Comparison of ENCODE assay signal across 9 cellular contexts in the genomic region with DNA sequence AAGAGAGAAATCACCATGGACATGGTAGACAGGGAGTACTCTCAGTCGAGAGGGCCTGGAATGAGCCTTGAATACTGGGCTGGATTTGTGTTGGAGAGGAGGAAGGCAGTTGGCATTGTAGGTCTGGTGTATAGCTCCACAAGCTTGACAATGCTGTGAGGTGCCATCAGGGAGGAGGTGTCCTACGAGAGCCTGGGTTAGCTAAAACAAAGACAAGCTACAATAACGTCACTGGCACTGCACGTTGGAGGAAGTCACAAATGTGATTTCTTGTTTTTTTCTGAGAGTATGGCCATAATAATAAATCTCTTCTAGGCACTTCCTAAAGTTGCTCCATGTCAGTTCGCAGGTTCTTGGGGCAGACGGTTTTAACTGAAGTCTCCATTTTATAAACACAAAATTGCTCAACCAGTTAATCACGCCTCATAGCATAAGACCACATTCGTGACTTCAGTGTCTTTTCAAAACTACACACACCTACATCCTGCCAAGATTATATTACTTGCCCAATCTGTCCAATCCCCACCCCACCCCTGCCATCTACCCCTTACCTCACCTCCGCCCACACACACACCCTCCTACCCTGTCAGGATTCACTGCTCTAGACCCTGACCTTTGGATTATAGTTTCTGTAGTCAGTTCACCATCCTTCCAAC. TPM values are rescaled to one million over a fixed set of nuclear protein-coding genes. Genes with fewer than 3 reads are reported as not detected.
A peak's percentile ranks its signal among the peaks of the same experiment; 100 is the strongest.
DNase-seq lines count a peak whose midpoint lies in the region; ATAC-seq and TF ChIP-seq lines count a peak whose summit lies in the region.
"Had no signal": no experiment of that assay in that cellular context is flagged by ENCODE, and none has a peak within 500 bp of the region (broad histone marks: within the 10 kb centered on the region; RNA-seq: fewer than 3 reads in every experiment).

No MANE protein-coding gene starts in this region.

- H3K36me3 ChIP-seq in BLaER1 treated with 17β-estradiol and CSF1 and Interleukin-3, amounts not matched to agents 10 nM and 100 nM: peaks cover 8 to 25% (median 16%) of the 10 kb centered on the region in 11 experiments; a peak in 17 of 22 replicates
- H3K36me3 ChIP-seq in mucosa of descending colon (ENCODE audit: low read depth): no peaks in the 10 kb centered on the region

- H3K27ac ChIP-seq in BLaER1 treated with 17β-estradiol and CSF1 and Interleukin-3, amounts not matched to agents 10 nM and 100 nM: peak overlapping the region; percentile 73 to 88 (median 85)

- peak overlapping the region in 9 of 10 experiments; percentile 6 to 63 (median 41); a peak in 13 of 20 replicates for H3K4me3 ChIP-seq in BLaER1 treated with 17β-estradiol and CSF1 and Interleukin-3, amounts not matched to agents 10 nM and 100 nM
- H3K4me3 ChIP-seq in mucosa of descending colon: no peak overlapping the region

- intact Hi-C loops in mucosa of descending colon (cut with DNase I, micrococcal nuclease): loop anchor here in 1 of 2 donors (10.0 kb wide), 1 partner anchor 60 kb away; no protein-coding TSS in a partner anchor

- peaks cover 80 to 97% (median 93%) of the 10 kb centered on the region in 10 experiments for H3K4me1 ChIP-seq in BLaER1 treated with 17β-estradiol and CSF1 and Interleukin-3, amounts not matched to agents 10 nM and 100 nM
- peaks cover 19% of the 10 kb centered on the region for H3K4me1 ChIP-seq in mucosa of descending colon (ENCODE audit: low read depth)

- ATAC-seq in mucosa of descending colon (peak; percentile 79), HG03108 (IDR thresholded peaks at IDR 0.05; ENCODE audit: unreplicated experiment) (no peak)

- H3K4me2 ChIP-seq in BLaER1 treated with 17β-estradiol and CSF1 and Interleukin-3, amounts not matched to agents 10 nM and 100 nM: peak overlapping the region; percentile 85 to 97 (median 91)

- H4K20me1 ChIP-seq in BLaER1 treated with 17β-estradiol and CSF1 and Interleukin-3, amounts not matched to agents 10 nM and 100 nM: peaks cover 0 to 9% (median 0%) of the 10 kb centered on the region in 11 experiments; a peak in 5 of 22 replicates

- peaks cover 0 to 10% (median 0%) of the 10 kb centered on the region in 11 experiments; a peak in 7 of 22 replicates for H3K9me3 ChIP-seq in BLaER1 treated with 17β-estradiol and CSF1 and Interleukin-3, amounts not matched to agents 10 nM and 100 nM (replicated peaks in 1 of 11)
- peaks cover 3% of the 10 kb centered on the region for H3K9me3 ChIP-seq in mucosa of descending colon

- no peaks in the 10 kb centered on the region for H3K27me3 ChIP-seq in BLaER1 treated with 17β-estradiol and CSF1 and Interleukin-3, amounts not matched to agents 10 nM and 100 nM

- H3K9ac ChIP-seq in BLaER1 treated with 17β-estradiol and CSF1 and Interleukin-3, amounts not matched to agents 10 nM and 100 nM: peak overlapping the region; percentile 51 to 79 (median 74); a peak in 21 of 22 replicates

- peak; percentile 77 for DNase-seq in H4 (ENCODE audit: low spot score)
- peak; percentile 29 to 40 for DNase-seq in activated CD8-positive, alpha-beta memory T cell treated with anti-CD3 and anti-CD28 coated beads for 4 hours (ENCODE audit: low read depth in 2 of 2)
- peak; percentile 53 to 72 (median 69) for DNase-seq in mucosa of descending colon
- DNase-seq in T-helper 9 cell: no peak
- no peak for DNase-seq in A172 (ENCODE audit: low spot score)
- no peak for DNase-seq in NCI-H446 (lab: John Stamatoyannopoulos, UW)
- DNase-seq: left cardiac atrium had no signal

- TF ChIP-seq CTCF in mucosa of descending colon (IDR thresholded peaks at IDR 0.05): no peak

RNA-seq across cellular contexts. Expression of a gene that starts 4.4 kb away (rescaled TPM):
- total RNA-seq in H4 (2014; rRNA removed; shearing (Covaris generic)): 4.5 and 4.6 TPM in 2 replicates
- 10 to 100 TPM; 10.8 to 27.1 (median 22.8) TPM for total RNA-seq in mucosa of descending colon
- not detected in 2 replicates for total RNA-seq in A172 (2014; rRNA removed; shearing (Covaris generic))

RNA-seq across cellular contexts. Expression of a gene that starts 7.7 kb away (rescaled TPM):
- total RNA-seq in H4 (2014; rRNA removed; shearing (Covaris generic)): 10.3 and 13.0 TPM in 2 replicates
- 10 to 100 TPM; 12.4 to 48.5 (median 27.7) TPM for total RNA-seq in mucosa of descending colon
- total RNA-seq in A172 (2014; rRNA removed; shearing (Covaris generic)): 0.78 and 1.2 TPM in 2 replicates

RNA-seq across cellular contexts. Expression of a gene that starts 23.2 kb away (rescaled TPM):
- total RNA-seq in H4 (2014; rRNA removed; shearing (Covaris generic)): 52.2 and 57.6 TPM in 2 replicates
- 100 to 1,000 TPM; 133 to 195 (median 168) TPM for total RNA-seq in mucosa of descending colon
- total RNA-seq in A172 (2014; rRNA removed; shearing (Covaris generic)): 73.9 and 106 TPM in 2 replicates

Comparison
In these comparisons a context has a peak if more than half of its experiments do, and no peak if none do; other contexts are left out.
1. DNase-seq: peak in H4 (single experiment), activated CD8-positive, alpha-beta memory T cell treated with anti-CD3 and anti-CD28 coated beads for 4 hours (2 of 2) and mucosa of descending colon (3 of 3); none in T-helper 9 cell (single experiment), A172 (single experiment) and NCI-H446 (0 of 2).